In genomic region chr3:101853465-101853864, GRCh38 we compare ENCODE assay signal across 10 cellular contexts. TPM values are rescaled to one million over a fixed set of nuclear protein-coding genes. Genes with fewer than 3 reads are reported as not detected.
DNase-seq lines count a peak whose midpoint lies in the region; ATAC-seq and TF ChIP-seq lines count a peak whose summit lies in the region.
"Had no signal": no experiment of that assay in that cellular context is flagged by ENCODE, and none has a peak within 500 bp of the region (broad histone marks: within the 10 kb centered on the region; RNA-seq: fewer than 3 reads in every experiment).

No MANE protein-coding gene starts in this region.

- ATAC-seq in gastroesophageal sphincter, result no peak
- no peak for ATAC-seq in stimulated activated memory B cell treated with anti-CD40 and anti-IgM and Interleukin-4, amounts not matched to agents 10 μg/mL and 1 μg/mL and 100 μg/mL, for 72 hours

- WGBS in gastroesophageal sphincter (ENCODE audit: low coverage in 1 of 2), 2 donors, result 83 to 84% methylated on average over 2 to 4 of the region's 4 CpGs

- CTCF ChIA-PET in activated CD4-positive, alpha-beta memory T cell treated with anti-CD3 and anti-CD28 coated beads for 36 hours (lab: Charles Lee), result interaction anchor here (2.8 kb wide), 1 partner anchor 372 kb away, joined by 19 read pairs; no protein-coding TSS in a partner anchor

- peak overlapping the region; percentile 35 for H3K27ac Mint-ChIP-seq in activated CD4-positive, alpha-beta T cell treated with anti-CD3 and anti-CD28 coated beads, Interleukin-2, amount 10 ng/mL, durations not matched to agents 24 days and 14 days
- H3K27ac Mint-ChIP-seq in activated CD4-positive, alpha-beta memory T cell treated with anti-CD3 and anti-CD28 coated beads for 36 hours, result peak overlapping the region; percentile 99
- H3K27ac Mint-ChIP-seq in stimulated activated memory B cell treated with anti-CD40 and anti-IgM and Interleukin-4, amounts not matched to agents 10 μg/mL and 1 μg/mL and 100 μg/mL, for 72 hours, result peak overlapping the region; percentile 97
- H3K27ac Mint-ChIP-seq in neural progenitor cell, result no peak overlapping the region

- peak overlapping the region; percentile 97 for H3K4me3 Mint-ChIP-seq in activated CD4-positive, alpha-beta T cell treated with anti-CD3 and anti-CD28 coated beads, Interleukin-2, amount 10 ng/mL, durations not matched to agents 24 days and 14 days
- H3K4me3 Mint-ChIP-seq in activated CD4-positive, alpha-beta memory T cell treated with anti-CD3 and anti-CD28 coated beads for 36 hours, result peak overlapping the region; percentile 92
- peak overlapping the region; percentile 88 for H3K4me3 Mint-ChIP-seq in stimulated activated memory B cell treated with anti-CD40 and anti-IgM and Interleukin-4, amounts not matched to agents 10 μg/mL and 1 μg/mL and 100 μg/mL, for 72 hours
- no peak overlapping the region for H3K4me3 Mint-ChIP-seq in neural progenitor cell

- H3K4me2 ChIP-seq in neural progenitor cell, result no peak overlapping the region

- H3K4me3 ChIP-seq in gastroesophageal sphincter (peak overlapping the region in 1 of 2 donors; percentile 87), neural progenitor cell (no peak overlapping the region)

- intact Hi-C loops in activated CD4-positive, alpha-beta T cell treated with anti-CD3 and anti-CD28 coated beads, Interleukin-2, amount 10 ng/mL, durations not matched to agents 24 days and 14 days (cut with micrococcal nuclease), result loop anchor here (5.0 kb wide), 2 partner anchors 69 to 309 kb away; no protein-coding TSS in a partner anchor
- intact Hi-C loops in activated CD4-positive, alpha-beta memory T cell treated with anti-CD3 and anti-CD28 coated beads for 36 hours (cut with micrococcal nuclease), result loop anchor here (5.0 kb wide), 1 partner anchor 281 kb away; the partner anchor contains the start of gene PCNP

- TF ChIP-seq POLR2A in gastroesophageal sphincter (IDR thresholded peaks at IDR 0.05), result no peak

- H3K27ac ChIP-seq in gastroesophageal sphincter (peak overlapping the region in 3 of 4 donors; percentile 40 to 47 (median 46)), neural progenitor cell (no peak overlapping the region)

- H3K9me3 ChIP-seq in gastroesophageal sphincter (no peaks in the 10 kb centered on the region), neural progenitor cell (ENCODE audit: low read depth) (no peaks in the 10 kb centered on the region)

- H2AFZ ChIP-seq in neural progenitor cell (replicated peaks), result no peak overlapping the region

- H3K27me3 ChIP-seq in gastroesophageal sphincter, result no peaks in the 10 kb centered on the region
- no peaks in the 10 kb centered on the region for H3K27me3 ChIP-seq in neural progenitor cell

- H4K20me1 ChIP-seq in neural progenitor cell (ENCODE audit: low read depth), result peaks cover 24% of the 10 kb centered on the region

- H3F3A ChIP-seq in neural progenitor cell (ENCODE audit: low read depth), result peaks cover 6% of the 10 kb centered on the region

- H3K9me3 Mint-ChIP-seq in activated CD4-positive, alpha-beta T cell treated with anti-CD3 and anti-CD28 coated beads, Interleukin-2, amount 10 ng/mL, durations not matched to agents 24 days and 14 days, result peaks cover 4% of the 10 kb centered on the region
- H3K9me3 Mint-ChIP-seq in activated CD4-positive, alpha-beta memory T cell treated with anti-CD3 and anti-CD28 coated beads for 36 hours, result no peaks in the 10 kb centered on the region
- H3K9me3 Mint-ChIP-seq in stimulated activated memory B cell treated with anti-CD40 and anti-IgM and Interleukin-4, amounts not matched to agents 10 μg/mL and 1 μg/mL and 100 μg/mL, for 72 hours, result no peaks in the 10 kb centered on the region
- H3K9me3 Mint-ChIP-seq in neural progenitor cell, result no peaks in the 10 kb centered on the region

- peaks cover 34% of the 10 kb centered on the region for H3K79me2 ChIP-seq in neural progenitor cell (ENCODE audit: low read depth)

- H3K4me1 ChIP-seq in gastroesophageal sphincter (peaks cover 9 to 74% (median 12%) of the 10 kb centered on the region in 3 donors), neural progenitor cell (peaks cover 13% of the 10 kb centered on the region)

- H3K36me3 Mint-ChIP-seq in activated CD4-positive, alpha-beta T cell treated with anti-CD3 and anti-CD28 coated beads, Interleukin-2, amount 10 ng/mL, durations not matched to agents 24 days and 14 days (ENCODE audit: low read depth), result peaks cover 80% of the 10 kb centered on the region
- H3K36me3 Mint-ChIP-seq in activated CD4-positive, alpha-beta memory T cell treated with anti-CD3 and anti-CD28 coated beads for 36 hours, result peaks cover 82% of the 10 kb centered on the region
- H3K36me3 Mint-ChIP-seq in stimulated activated memory B cell treated with anti-CD40 and anti-IgM and Interleukin-4, amounts not matched to agents 10 μg/mL and 1 μg/mL and 100 μg/mL, for 72 hours, result peaks cover 86% of the 10 kb centered on the region
- H3K36me3 Mint-ChIP-seq in neural progenitor cell, result peaks cover 31% of the 10 kb centered on the region

- H3K36me3 ChIP-seq in gastroesophageal sphincter (peaks cover 37 to 68% of the 10 kb centered on the region in 2 donors), neural progenitor cell (peaks cover 29% of the 10 kb centered on the region)

- TF ChIP-seq EP300 in gastroesophageal sphincter (IDR thresholded peaks at IDR 0.05), result no peak

- peaks cover 62% of the 10 kb centered on the region for H3K4me1 Mint-ChIP-seq in activated CD4-positive, alpha-beta T cell treated with anti-CD3 and anti-CD28 coated beads, Interleukin-2, amount 10 ng/mL, durations not matched to agents 24 days and 14 days
- H3K4me1 Mint-ChIP-seq in activated CD4-positive, alpha-beta memory T cell treated with anti-CD3 and anti-CD28 coated beads for 36 hours (ENCODE audit: low read depth), result peaks cover 72% of the 10 kb centered on the region
- H3K4me1 Mint-ChIP-seq in stimulated activated memory B cell treated with anti-CD40 and anti-IgM and Interleukin-4, amounts not matched to agents 10 μg/mL and 1 μg/mL and 100 μg/mL, for 72 hours, result peaks cover 52% of the 10 kb centered on the region
- peaks cover 9% of the 10 kb centered on the region for H3K4me1 Mint-ChIP-seq in neural progenitor cell

- TF ChIP-seq CTCF in gastroesophageal sphincter (IDR thresholded peaks at IDR 0.05) (no peak), neural progenitor cell (IDR thresholded peaks at IDR 0.05) (no peak)

- H3K27me3 Mint-ChIP-seq in activated CD4-positive, alpha-beta T cell treated with anti-CD3 and anti-CD28 coated beads, Interleukin-2, amount 10 ng/mL, durations not matched to agents 24 days and 14 days, result no peaks in the 10 kb centered on the region
- no peaks in the 10 kb centered on the region for H3K27me3 Mint-ChIP-seq in activated CD4-positive, alpha-beta memory T cell treated with anti-CD3 and anti-CD28 coated beads for 36 hours
- no peaks in the 10 kb centered on the region for H3K27me3 Mint-ChIP-seq in stimulated activated memory B cell treated with anti-CD40 and anti-IgM and Interleukin-4, amounts not matched to agents 10 μg/mL and 1 μg/mL and 100 μg/mL, for 72 hours
- peaks cover 2% of the 10 kb centered on the region for H3K27me3 Mint-ChIP-seq in neural progenitor cell (ENCODE audit: insufficient read depth, low read depth)

- no peak overlapping the region for H3K9ac ChIP-seq in neural progenitor cell

- DNase-seq in activated CD4-positive, alpha-beta T cell treated with anti-CD3 and anti-CD28 coated beads, Interleukin-2, amount 10 ng/mL, durations not matched to agents 24 days and 14 days, result peak; percentile 54
- DNase-seq in activated CD4-positive, alpha-beta T cell treated with anti-CD3 and anti-CD28 coated beads, Interleukin-2, amount 50 U/mL, for 4 hours, result no peak
- no peak for DNase-seq in activated CD4-positive, alpha-beta memory T cell treated with anti-CD3 and anti-CD28 coated beads for 36 hours
- DNase-seq in activated effector memory CD4-positive, alpha-beta T cell treated with Interleukin-2 at 50 U/mL for 16 hours, result no peak
- DNase-seq in neural progenitor cell (ENCODE audit: low spot score) (no peak), Kasumi-1 (lab: John Stamatoyannopoulos, UW) (no peak)
- DNase-seq: hippocampal formation, NCI-H2029 had no signal

- POLR2A ChIA-PET in activated CD4-positive, alpha-beta memory T cell treated with anti-CD3 and anti-CD28 coated beads for 36 hours (lab: Charles Lee), result interaction anchor here (1.5 to 6.8 kb wide), 2 partner anchors 8 to 25 kb away, joined by 3 to 88 read pairs; no protein-coding TSS in a partner anchor

RNA-seq across cellular contexts. Expression of gene NFKBIZ, which starts 4.2 kb away (rescaled TPM):
- 57.2 and 59.2 TPM in 2 replicates for total RNA-seq in activated CD4-positive, alpha-beta T cell treated with anti-CD3 and anti-CD28 coated beads, Interleukin-2, amount 10 ng/mL, durations not matched to agents 24 days and 14 days
- total RNA-seq in activated CD4-positive, alpha-beta memory T cell treated with anti-CD3 and anti-CD28 coated beads for 36 hours, result 10 to 100 TPM; 65.9 to 74.9 TPM
- total RNA-seq in gastroesophageal sphincter (10 to 100 TPM; 27.3 to 87.0 (median 51.9) TPM), neural progenitor cell (ENCODE audit: low replicate concordance) (14.7 and 19.7 TPM in 2 replicates)
